In the genomic region with DNA sequence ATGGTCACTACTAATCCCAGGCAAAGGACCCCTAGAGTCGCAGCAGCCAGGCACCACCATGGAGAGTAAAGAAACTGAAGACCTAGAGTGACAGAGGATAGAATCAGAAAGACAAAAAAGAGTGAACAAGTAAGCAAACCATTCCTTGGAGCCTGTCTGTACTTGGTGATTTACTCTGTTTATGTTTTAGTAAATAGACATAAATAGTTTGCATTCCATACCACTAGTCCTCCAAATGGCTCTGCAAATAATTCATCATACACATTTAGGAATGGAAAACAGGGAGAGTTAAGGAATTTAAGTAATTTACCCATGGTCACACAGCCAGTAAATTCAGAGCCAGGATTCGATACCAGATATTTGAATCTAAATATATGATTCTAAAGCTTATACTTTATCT, we compare ENCODE assay signal across 1 cellular context.
TF ChIP-seq lines count a peak whose summit lies in the region.

No MANE protein-coding gene starts in this region.

TF ChIP-seq in IMR-90, 13 proteins besides CTCF, POLR2A, EP300 and RAD21:
- no peak for TF ChIP-seq NFE2L2 (IDR thresholded peaks at IDR 0.05; ENCODE audit: low read depth, low read length)
- no peak for TF ChIP-seq MAFK (IDR thresholded peaks at IDR 0.05; ENCODE audit: low read depth, low read length)
- no peak for TF ChIP-seq RCOR1 (IDR thresholded peaks at IDR 0.05; ENCODE audit: insufficient replicate concordance, low read length)
- no peak for TF ChIP-seq MXI1 (IDR thresholded peaks at IDR 0.05; ENCODE audit: borderline replicate concordance, low read depth, low read length)
- no peak for TF ChIP-seq RFX5 (IDR thresholded peaks at IDR 0.05; ENCODE audit: low read depth, low read length)
- TF ChIP-seq CHD1 (IDR thresholded peaks at IDR 0.05; ENCODE audit: low read depth, low read length) = no peak
- TF ChIP-seq SMC3 (IDR thresholded peaks at IDR 0.05; ENCODE audit: low read depth, low read length) = no peak
- no peak for TF ChIP-seq FOS (IDR thresholded peaks at IDR 0.05; ENCODE audit: low read depth, low read length)
- TF ChIP-seq, protein P1, sequence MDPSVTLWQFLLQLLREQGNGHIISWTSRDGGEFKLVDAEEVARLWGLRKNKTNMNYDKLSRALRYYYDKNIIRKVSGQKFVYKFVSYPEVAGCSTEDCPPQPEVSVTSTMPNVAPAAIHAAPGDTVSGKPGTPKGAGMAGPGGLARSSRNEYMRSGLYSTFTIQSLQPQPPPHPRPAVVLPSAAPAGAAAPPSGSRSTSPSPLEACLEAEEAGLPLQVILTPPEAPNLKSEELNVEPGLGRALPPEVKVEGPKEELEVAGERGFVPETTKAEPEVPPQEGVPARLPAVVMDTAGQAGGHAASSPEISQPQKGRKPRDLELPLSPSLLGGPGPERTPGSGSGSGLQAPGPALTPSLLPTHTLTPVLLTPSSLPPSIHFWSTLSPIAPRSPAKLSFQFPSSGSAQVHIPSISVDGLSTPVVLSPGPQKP (IDR thresholded peaks at IDR 0.05; ENCODE audit: borderline replicate concordance, low read depth, low read length) = no peak
- TF ChIP-seq BHLHE40 (IDR thresholded peaks at IDR 0.05; ENCODE audit: low read depth, low read length) = no peak
- TF ChIP-seq, protein P2, sequence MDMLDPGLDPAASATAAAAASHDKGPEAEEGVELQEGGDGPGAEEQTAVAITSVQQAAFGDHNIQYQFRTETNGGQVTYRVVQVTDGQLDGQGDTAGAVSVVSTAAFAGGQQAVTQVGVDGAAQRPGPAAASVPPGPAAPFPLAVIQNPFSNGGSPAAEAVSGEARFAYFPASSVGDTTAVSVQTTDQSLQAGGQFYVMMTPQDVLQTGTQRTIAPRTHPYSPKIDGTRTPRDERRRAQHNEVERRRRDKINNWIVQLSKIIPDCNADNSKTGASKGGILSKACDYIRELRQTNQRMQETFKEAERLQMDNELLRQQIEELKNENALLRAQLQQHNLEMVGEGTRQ (IDR thresholded peaks at IDR 0.05; ENCODE audit: low read depth, low read length) = no peak
TF ChIP-seq in IMR-90: peak in this region for 0.
